1 cellular context compared by ENCODE assay signal in the genomic region with DNA sequence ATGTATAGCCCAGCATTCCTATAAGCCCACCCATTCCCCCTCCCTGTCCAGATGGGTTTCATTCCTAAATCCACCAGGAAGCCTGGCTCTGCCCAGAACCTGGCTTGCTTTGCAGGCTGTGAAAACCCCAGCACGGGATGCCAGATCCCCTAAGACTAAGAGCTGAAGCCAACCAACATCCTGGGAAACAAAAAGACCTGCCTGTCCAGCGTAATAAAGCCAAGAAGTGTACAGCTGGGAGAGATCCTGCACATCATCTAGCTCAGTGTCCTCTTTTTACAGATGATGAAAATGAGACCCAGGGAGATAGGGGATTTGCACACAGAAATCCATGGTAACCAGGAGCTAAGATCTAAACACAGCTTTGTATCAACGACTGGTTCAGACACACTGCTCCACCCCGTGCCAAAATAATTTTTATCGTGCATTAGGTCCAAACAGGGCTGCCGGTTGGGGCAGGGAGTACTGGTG.
TF ChIP-seq lines count a peak whose summit lies in the region.

No MANE protein-coding gene starts in this region.

TF ChIP-seq in IMR-90, 13 proteins besides CTCF, POLR2A, EP300 and RAD21:
- TF ChIP-seq MAFK (IDR thresholded peaks at IDR 0.05; ENCODE audit: low read depth, low read length) = no peak
- no peak for TF ChIP-seq CEBPB (IDR thresholded peaks at IDR 0.05; ENCODE audit: low read depth, low read length)
- no peak for TF ChIP-seq MAZ (IDR thresholded peaks at IDR 0.05; ENCODE audit: borderline replicate concordance, low read depth, low read length)
- no peak for TF ChIP-seq NFE2L2 (IDR thresholded peaks at IDR 0.05; ENCODE audit: low read depth, low read length)
- peak; percentile 10; the same call in 1 of the 2 replicates for TF ChIP-seq MXI1 (IDR thresholded peaks at IDR 0.05; ENCODE audit: borderline replicate concordance, low read depth, low read length)
- TF ChIP-seq USF2 (IDR thresholded peaks at IDR 0.05; ENCODE audit: low read depth, low read length) = no peak
- no peak for TF ChIP-seq BHLHE40 (IDR thresholded peaks at IDR 0.05; ENCODE audit: low read depth, low read length)
- no peak for TF ChIP-seq RFX5 (IDR thresholded peaks at IDR 0.05; ENCODE audit: low read depth, low read length)
